ENCODE assay signal across 14 cellular contexts in genomic region chr6:159951772-159952171, GRCh38.
"Had no signal": no experiment of that assay in that cellular context is flagged by ENCODE, and none has a peak within 500 bp of the region (broad histone marks: within the 10 kb centered on the region; RNA-seq: fewer than 3 reads in every experiment).

No MANE protein-coding gene starts in this region.

- H3K4me3 ChIP-seq: cardiac muscle cell, esophagus squamous epithelium, skin epidermis had no signal

- H3K27me3 ChIP-seq: cardiac muscle cell had no signal

- H3K36me3 Mint-ChIP-seq: naive thymus-derived CD4-positive, alpha-beta T cell had no signal

- H3K9me3 ChIP-seq: esophagus squamous epithelium had no signal

- H3K9me3 Mint-ChIP-seq: activated T-helper 17 cell treated with anti-CD3 and anti-CD28 coated beads, Interleukin-2, amount 50 U/mL, for 72 hours; naive thymus-derived CD4-positive, alpha-beta T cell; T-helper 1 cell treated with Interleukin-12 subunit alpha and Interleukin-12 subunit beta and Interleukin-4 antibody, amounts not matched to agents 30 μg/mL and 1 μg/mL, for 36 hours had no signal

- H3K4me3 Mint-ChIP-seq: activated T-helper 17 cell treated with anti-CD3 and anti-CD28 coated beads, Interleukin-2, amount 50 U/mL, for 72 hours; naive thymus-derived CD4-positive, alpha-beta T cell; T-helper 1 cell treated with Interleukin-12 subunit alpha and Interleukin-12 subunit beta and Interleukin-4 antibody, amounts not matched to agents 30 μg/mL and 1 μg/mL, for 36 hours had no signal

- ATAC-seq: activated T-helper 17 cell treated with anti-CD3 and anti-CD28 coated beads, Interleukin-2, amount 50 U/mL, for 72 hours; naive thymus-derived CD4-positive, alpha-beta T cell; stimulated activated naive CD8-positive, alpha-beta T cell treated with anti-CD3 and anti-CD28 coated beads, Interleukin-15, Interleukin-2, amounts not matched to agents 100 U/mL and 50 U/mL, for 24 hours had no signal

- H3K27ac Mint-ChIP-seq: activated T-helper 17 cell treated with anti-CD3 and anti-CD28 coated beads, Interleukin-2, amount 50 U/mL, for 72 hours; T-helper 1 cell treated with Interleukin-12 subunit alpha and Interleukin-12 subunit beta and Interleukin-4 antibody, amounts not matched to agents 30 μg/mL and 1 μg/mL, for 36 hours had no signal

- H3K4me1 Mint-ChIP-seq: activated T-helper 17 cell treated with anti-CD3 and anti-CD28 coated beads, Interleukin-2, amount 50 U/mL, for 72 hours; naive thymus-derived CD4-positive, alpha-beta T cell had no signal

- H3K27ac ChIP-seq: cardiac muscle cell, esophagus squamous epithelium, WERI-Rb-1 had no signal

- H3K36me3 ChIP-seq: cardiac muscle cell, esophagus squamous epithelium, WERI-Rb-1 had no signal

- DNase-seq: activated CD4-positive, alpha-beta T cell treated with anti-CD3 and anti-CD28 coated beads, Interleukin-2, amount 50 U/mL, for 48 hours; activated naive CD4-positive, alpha-beta T cell treated with Interleukin-2 at 50 U/mL for 16 hours; esophagus squamous epithelium; naive thymus-derived CD4-positive, alpha-beta T cell; posterior cingulate gyrus; retina; stimulated activated CD4-positive, alpha-beta T cell treated with anti-CD3 and anti-CD28 coated beads, Interleukin-4, amount 100 ng/mL, for 4 hours; stimulated activated CD8-positive, alpha-beta memory T cell treated with anti-CD3 and anti-CD28 coated beads, Interleukin-4, amount 100 ng/mL, for 48 hours; stimulated activated naive CD8-positive, alpha-beta T cell treated with anti-CD3 and anti-CD28 coated beads, Interleukin-15, Interleukin-2, amounts not matched to agents 100 U/mL and 50 U/mL, for 24 hours; WERI-Rb-1 had no signal
